9 cellular contexts compared by ENCODE assay signal in genomic region chr1:27884182-27884954, GRCh38. TPM values are rescaled to one million over a fixed set of nuclear protein-coding genes. Genes with fewer than 3 reads are reported as not detected.
DNase-seq lines count a peak whose midpoint lies in the region; ATAC-seq and TF ChIP-seq lines count a peak whose summit lies in the region.
"Had no signal": no experiment of that assay in that cellular context is flagged by ENCODE, and none has a peak within 500 bp of the region (broad histone marks: within the 10 kb centered on the region; RNA-seq: fewer than 3 reads in every experiment).

No MANE protein-coding gene starts in this region.

- ATAC-seq in GM21737 (IDR thresholded peaks at IDR 0.05; ENCODE audit: unreplicated experiment) (peak; percentile 35), GM18519 (IDR thresholded peaks at IDR 0.05; ENCODE audit: low FRiP score, unreplicated experiment) (no peak), HG03469 (IDR thresholded peaks at IDR 0.05; ENCODE audit: unreplicated experiment) (no peak)
- ATAC-seq: esophagus mucosa had no signal

- DNase-seq in GM10266 (ENCODE audit: extremely low spot score), result peak; percentile 52
- DNase-seq in Peyer's patch, result peak in 2 of 3 donors; percentile 37 to 56
- peak; percentile 75 for DNase-seq in myocyte (ENCODE audit: low read depth)
- no peak for DNase-seq in GM23248
- DNase-seq in DMS153 (lab: John Stamatoyannopoulos, UW), result no peak

- in situ Hi-C loops in GM23248 (cut with MboI), result no loop called here

- H3K9ac ChIP-seq in GM23248, result no peak overlapping the region

- WGBS in GM23248 (ENCODE audit: low coverage in 1 of 2, low lambda C conversion rate in 2 of 2, missing lambda C conversion rate in 2 of 2), 2 experiments, result 88% methylated on average over 21 of the region's 21 CpGs

- H3K4me3 ChIP-seq in Peyer's patch (no peak overlapping the region), GM23248 (no peak overlapping the region)

- H2AFZ ChIP-seq in GM23248, result no peak overlapping the region

- H3K27ac ChIP-seq in Peyer's patch (peak overlapping the region; percentile 58 to 82 (median 66)), GM23248 (no peak overlapping the region)

- peak; percentile 2 for TF ChIP-seq CTCF in GM10266 (IDR thresholded peaks at IDR 0.05; ENCODE audit: control insufficient read depth, insufficient read depth, low read depth, missing control alignments)
- TF ChIP-seq CTCF in Peyer's patch (IDR thresholded peaks at IDR 0.05), result no peak

- H4K20me1 ChIP-seq in GM23248 (ENCODE audit: insufficient read depth), result no peaks in the 10 kb centered on the region

- no peak for TF ChIP-seq POLR2A in Peyer's patch (IDR thresholded peaks at IDR 0.05)

- H3K79me2 ChIP-seq in GM23248 (ENCODE audit: insufficient read depth), result no peaks in the 10 kb centered on the region

- H3K36me3 ChIP-seq in Peyer's patch (peaks cover 0 to 4% (median 0%) of the 10 kb centered on the region in 3 donors), GM23248 (ENCODE audit: low read depth) (no peaks in the 10 kb centered on the region)

- H3K9me3 ChIP-seq in Peyer's patch (no peaks in the 10 kb centered on the region), GM23248 (ENCODE audit: low read depth) (no peaks in the 10 kb centered on the region)

- no peaks in the 10 kb centered on the region for H3K9me2 ChIP-seq in GM23248 (ENCODE audit: insufficient read depth)

- peaks cover 0 to 25% (median 7%) of the 10 kb centered on the region in 4 donors for H3K4me1 ChIP-seq in Peyer's patch
- H3K4me1 ChIP-seq in GM23248 (ENCODE audit: insufficient read depth), result no peaks in the 10 kb centered on the region

- H3K4me2 ChIP-seq in GM23248 (ENCODE audit: unreplicated experiment), result no peak overlapping the region

- no peaks in the 10 kb centered on the region for H3F3A ChIP-seq in GM23248 (ENCODE audit: insufficient read depth)

- H3K27me3 ChIP-seq in Peyer's patch (no peaks in the 10 kb centered on the region), GM23248 (replicated peaks; ENCODE audit: insufficient read depth) (no peaks in the 10 kb centered on the region)

RNA-seq across cellular contexts. Expression of gene THEMIS2, which starts 12.0 kb away (rescaled TPM):
- total RNA-seq in Peyer's patch (10 to 100 TPM in 3 of 4 donors, 1 to 10 TPM in 1; 8.1 to 86.6 (median 22.8) TPM), myocyte (27.3 and 30.6 TPM in 2 replicates)
- 18.6 TPM for polyA plus RNA-seq in myocyte (2012)
- total RNA-seq in GM23248 (2014; rRNA removed; shearing (Covaris generic)), result 3.3 and 4.4 TPM in 2 replicates
- polyA plus RNA-seq in GM23248 (2016; fragmentation: Nextera tagmentation; extraction: Ambion mirVana), result 4.5 and 4.7 TPM in 2 replicates

RNA-seq across cellular contexts. Expression of gene RPA2, which starts 30.0 kb away (rescaled TPM):
- total RNA-seq in Peyer's patch, result 10 to 100 TPM in 2 of 4 donors, 1 to 10 TPM in 2; 8.2 to 23.1 (median 10.0) TPM
- total RNA-seq in myocyte, result 94.5 and 150 TPM in 2 replicates
- 77.8 TPM for polyA plus RNA-seq in myocyte (2012)
- 32.0 and 39.1 TPM in 2 replicates for total RNA-seq in GM23248 (2014; rRNA removed; shearing (Covaris generic))
- 42.7 and 46.5 TPM in 2 replicates for polyA plus RNA-seq in GM23248 (2016; fragmentation: Nextera tagmentation; extraction: Ambion mirVana)

RNA-seq across cellular contexts. Expression of gene SMPDL3B, which starts 50.4 kb away (rescaled TPM):
- 10 to 100 TPM in 3 of 4 donors, 1 to 10 TPM in 1; 6.6 to 43.4 (median 31.6) TPM for total RNA-seq in Peyer's patch
- total RNA-seq in myocyte, result not detected in 2 replicates
- polyA plus RNA-seq in myocyte (2012), result not detected
- total RNA-seq in GM23248 (2014; rRNA removed; shearing (Covaris generic)), result not detected in 2 replicates
- polyA plus RNA-seq in GM23248 (2016; fragmentation: Nextera tagmentation; extraction: Ambion mirVana), result not detected in 2 replicates

RNA-seq across cellular contexts. Expression of gene PPP1R8, which starts 53.8 kb away (rescaled TPM):
- total RNA-seq in Peyer's patch (10 to 100 TPM; 19.1 to 82.5 (median 27.0) TPM), myocyte (37.5 and 48.2 TPM in 2 replicates)
- polyA plus RNA-seq in myocyte (2012), result 34.9 TPM
- total RNA-seq in GM23248 (2014; rRNA removed; shearing (Covaris generic)), result 36.4 and 48.3 TPM in 2 replicates
- 7.4 and 7.7 TPM in 2 replicates for polyA plus RNA-seq in GM23248 (2016; fragmentation: Nextera tagmentation; extraction: Ambion mirVana)

Comparison
In these comparisons a context has a peak if more than half of its experiments do, and no peak if none do; other contexts are left out.
1. DNase-seq: peak in GM10266 (single experiment), Peyer's patch (2 of 3) and myocyte (single experiment); none in GM23248 (single experiment) and DMS153 (single experiment).